ENCODE assay signal across 10 cellular contexts in genomic region chr2:215680605-215681598, GRCh38.
A peak's percentile ranks its signal among the peaks of the same experiment; 100 is the strongest.
DNase-seq lines count a peak whose midpoint lies in the region; ATAC-seq, FAIRE-seq and TF ChIP-seq lines count a peak whose summit lies in the region.
"Had no signal": no experiment of that assay in that cellular context is flagged by ENCODE, and none has a peak within 500 bp of the region (broad histone marks: within the 10 kb centered on the region; RNA-seq: fewer than 3 reads in every experiment).

No MANE protein-coding gene starts in this region.

- no peak for TF ChIP-seq CTCF in AG10803 (conservative IDR thresholded peaks at IDR 0.05; ENCODE audit: low read length)
- TF ChIP-seq CTCF in GM12878 (IDR thresholded peaks at IDR 0.05 in 2 of 3, conservative IDR thresholded peaks at IDR 0.05 in 1 of 3; ENCODE audit: control insufficient read depth in 2 of 3, extremely low read depth in 1 of 3, insufficient read depth in 1 of 3, low read depth in 3 of 3, low read length in 3 of 3) = no peak

- H3K27ac ChIP-seq in GM12878 (ENCODE audit: control insufficient read depth, insufficient read depth) = no peak overlapping the region

- FAIRE-seq in GM12878 (lab: Jason Lieb, UNC) = peak; percentile 84

- no peak for TF ChIP-seq POLR2A in GM12878 (IDR thresholded peaks at IDR 0.05; ENCODE audit: low read depth, low read length)

- peak; percentile 63 for ATAC-seq in GM19452 (IDR thresholded peaks at IDR 0.05; ENCODE audit: unreplicated experiment)
- ATAC-seq in GM12878 = peak; percentile 94
- no peak for ATAC-seq in HG03439 (IDR thresholded peaks at IDR 0.05; ENCODE audit: unreplicated experiment)
- ATAC-seq: HCT116 had no signal

- no peak overlapping the region for H3K4me2 ChIP-seq in GM12878 (ENCODE audit: control insufficient read depth, insufficient read depth)

- BruUV-seq in GM12878 (replicated peaks; lab: Mats Ljungman, UMichigan) = no TSS peak

- H3K4me3 ChIP-seq in AG10803 (ENCODE audit: low read length) = no peak overlapping the region
- H3K4me3 ChIP-seq in GM12878 = 0 out of 2 replicates have a peak overlapping the region, but pooled peaks have one; percentile 5
- H3K4me3 ChIP-seq: tibial artery had no signal

- H3K79me2 ChIP-seq in GM12878 (ENCODE audit: control insufficient read depth, insufficient read depth, low read length) = no peaks in the 10 kb centered on the region

- SMC1A ChIA-PET in GM12878 (lab: Charles Lee; ENCODE audit: uncharacterized antibody, unreplicated experiment) = interaction anchor here (0.6 to 4.0 kb wide), 33 partner anchors 9 to 233 kb away, joined by 3 to 23 read pairs (median 4); no protein-coding TSS in a partner anchor

- CTCF ChIA-PET in GM12878 (lab: Yijun Ruan, JAX) = interaction anchor here (0.6 to 1.8 kb wide), 8 partner anchors 8 to 165 kb away, joined by 3 to 7 read pairs (median 4); no protein-coding TSS in a partner anchor

- no peak overlapping the region; the same call in 1 of the 2 replicates for H2AFZ ChIP-seq in GM12878 (ENCODE audit: control insufficient read depth, low read depth, low read length)

- under 1% methylated on average over 6 of the region's 6 CpGs for WGBS in GM12878 (ENCODE audit: insufficient coverage, insufficient replicate concordance, low lambda C conversion rate, missing lambda C conversion rate)

- TF ChIP-seq RAD21 in GM12878 (IDR thresholded peaks at IDR 0.05; ENCODE audit: insufficient read depth, low read depth, low read length) = no peak

- TF ChIP-seq EP300 in GM12878 (IDR thresholded peaks at IDR 0.05; ENCODE audit: borderline replicate concordance in 1 of 2, control insufficient read depth in 1 of 2, low read depth in 2 of 2, low read length in 2 of 2) = peak; percentile 44 to 45; a peak in 2 of 4 replicates

- intact Hi-C loops in GM12878 (cut with micrococcal nuclease; ENCODE audit: unreplicated experiment) = loop anchor here (1.0 to 5.0 kb wide), 7 partner anchors 16 to 237 kb away; no protein-coding TSS in a partner anchor
- intact Hi-C loops in head of caudate nucleus (cut with DNase I) = no loop called here

- no peaks in the 10 kb centered on the region for H4K20me1 ChIP-seq in GM12878 (ENCODE audit: control insufficient read depth, insufficient read depth)

- no peaks in the 10 kb centered on the region for H3K9me3 ChIP-seq in GM12878 (replicated peaks; ENCODE audit: control insufficient read depth, insufficient read depth, low read length)
- H3K9me3 ChIP-seq: tibial artery had no signal

- DNase-seq in AG10803 (ENCODE audit: low read depth) (peak; percentile 93), NCI-H510A treated with DMSO at 0.1 percent for 48 hours (lab: John Stamatoyannopoulos, UW) (peak; percentile 75), GM12878 (ENCODE audit: low read depth, low spot score) (peak; percentile 50), non-pigmented ciliary epithelial cell (ENCODE audit: low read depth) (peak; percentile 98), head of caudate nucleus (no peak), SHP77 (lab: John Stamatoyannopoulos, UW) (no peak)

- no peaks in the 10 kb centered on the region for H3K27me3 ChIP-seq in GM12878 (replicated peaks in 1 of 2; ENCODE audit: control insufficient read depth in 2 of 2, insufficient read depth in 2 of 2, low read length in 1 of 2)
- H3K27me3 ChIP-seq: tibial artery had no signal

- POLR2A ChIA-PET in GM12878 (lab: Charles Lee) = interaction anchor here (0.5 to 1.0 kb wide), 4 partner anchors 11 to 764 kb away, joined by 3 to 6 read pairs (median 4); no protein-coding TSS in a partner anchor

- in situ Hi-C loops in GM12878 (cut with MboI) = no loop called here

- no peaks in the 10 kb centered on the region for H3K36me3 ChIP-seq in GM12878 (ENCODE audit: control insufficient read depth in 2 of 2, insufficient read depth in 2 of 2, low read length in 1 of 2)
- H3K36me3 ChIP-seq: tibial artery had no signal

- no peak overlapping the region for H3K9ac ChIP-seq in GM12878 (ENCODE audit: control insufficient read depth, insufficient read depth, low read length)

- RAD21 ChIA-PET in GM12878 (lab: Charles Lee; ENCODE audit: unreplicated experiment) = interaction anchor here (0.6 to 3.3 kb wide), 13 partner anchors 10 to 237 kb away, joined by 3 to 21 read pairs (median 4); no protein-coding TSS in a partner anchor

- H3K4me1 ChIP-seq in GM12878 (ENCODE audit: control insufficient read depth, insufficient read depth, low read length) = no peaks in the 10 kb centered on the region

TF ChIP-seq in GM12878, 131 proteins besides CTCF, POLR2A, EP300 and RAD21 (continues in another document):
- 0 out of 2 replicates have a peak, but pooled peaks have one; percentile 6 for TF ChIP-seq ZNF384 (IDR thresholded peaks at IDR 0.05; ENCODE audit: borderline replicate concordance, low read depth, low read length)
- TF ChIP-seq CHD1 (IDR thresholded peaks at IDR 0.05; ENCODE audit: low read depth, low read length) = no peak
- TF ChIP-seq E2F8 (IDR thresholded peaks at IDR 0.05; ENCODE audit: low read depth, partially characterized antibody) = no peak
- TF ChIP-seq ZZZ3 (IDR thresholded peaks at IDR 0.05; ENCODE audit: control insufficient read depth, insufficient read length, low read depth) = no peak
- no peak for TF ChIP-seq EED (IDR thresholded peaks at IDR 0.05; ENCODE audit: low read depth)
- TF ChIP-seq KAT2A (conservative IDR thresholded peaks at IDR 0.05; ENCODE audit: control insufficient read depth, low read depth, low read length) = no peak
- no peak for TF ChIP-seq KLF5 (IDR thresholded peaks at IDR 0.05; ENCODE audit: partially characterized antibody)
- peak; percentile 22; the same call in 1 of the 2 replicates for TF ChIP-seq BCL11A (IDR thresholded peaks at IDR 0.05; ENCODE audit: low read depth, low read length)
- peak; percentile 82; the same call in 1 of the 2 replicates for TF ChIP-seq RELB (IDR thresholded peaks at IDR 0.05; ENCODE audit: low read depth)
- TF ChIP-seq ZBTB40 (IDR thresholded peaks at IDR 0.05; ENCODE audit: borderline replicate concordance) = no peak

Comparison
In these comparisons a context has a peak if more than half of its experiments do, and no peak if none do; other contexts are left out.
1. DNase-seq: peak in AG10803 (single experiment), NCI-H510A treated with DMSO at 0.1 percent for 48 hours (single experiment), GM12878 (single experiment) and non-pigmented ciliary epithelial cell (single experiment); none in head of caudate nucleus (0 of 42) and SHP77 (0 of 2).